8 cellular contexts compared by ENCODE assay signal in the genomic region with DNA sequence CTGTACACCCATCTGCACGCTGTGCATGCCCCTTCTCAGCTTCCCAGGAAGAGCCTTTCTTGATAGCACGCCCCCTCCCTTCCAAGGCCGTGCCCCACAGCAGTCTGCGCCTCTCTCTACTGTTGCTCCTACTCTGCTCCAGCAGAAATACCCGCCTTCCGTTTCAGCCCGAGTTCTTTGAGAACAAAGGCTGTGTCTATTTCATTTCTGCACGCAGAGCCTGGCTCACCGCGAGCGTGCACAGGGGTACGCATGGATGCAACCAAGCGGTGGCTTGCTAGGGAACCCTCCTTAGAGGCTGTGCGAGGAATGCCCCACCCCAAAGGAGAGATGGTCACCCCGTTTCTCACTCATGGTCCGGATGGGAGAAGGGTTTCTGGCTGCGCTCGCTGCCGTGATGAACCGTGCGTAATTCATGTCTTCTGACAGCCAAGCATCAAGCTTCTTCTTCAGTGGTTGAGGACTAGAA. TPM values are rescaled to one million over a fixed set of nuclear protein-coding genes. Genes with fewer than 3 reads are reported as not detected.
A peak's percentile ranks its signal among the peaks of the same experiment; 100 is the strongest.
DNase-seq lines count a peak whose midpoint lies in the region; ATAC-seq and TF ChIP-seq lines count a peak whose summit lies in the region.

No MANE protein-coding gene starts in this region.

- peak; percentile 51 for ATAC-seq in aorta (ENCODE audit: low FRiP score)

- H3K27ac ChIP-seq in esophagus muscularis mucosa (replicated peaks in 1 of 4) (peak overlapping the region; percentile 59 to 80 (median 68)), muscle layer of duodenum (ENCODE audit: low read length) (no peak overlapping the region), aorta (ENCODE audit: low read depth in 1 of 2, low read length in 2 of 2) (peak overlapping the region in 1 of 2 donors; percentile 60)

- H3K4me3 ChIP-seq in esophagus muscularis mucosa, result peak overlapping the region; percentile 66 to 81 (median 74)
- H3K4me3 ChIP-seq in muscle layer of duodenum (ENCODE audit: low read depth in 1 of 2, low read length in 2 of 2), result peak overlapping the region; percentile 73 to 78
- peak overlapping the region; percentile 75 to 96 for H3K4me3 ChIP-seq in aorta (ENCODE audit: low read length in 2 of 2)

- intact Hi-C loops in esophagus muscularis mucosa (cut with DNase I) (no loop called here), aorta (cut with DNase I) (no loop called here)

- H3K36me3 ChIP-seq in esophagus muscularis mucosa (peaks cover 0 to 17% (median 0%) of the 10 kb centered on the region in 4 donors), muscle layer of duodenum (ENCODE audit: control insufficient read depth in 1 of 2, insufficient read depth in 2 of 2, low read length in 2 of 2) (peaks cover 3 to 4% of the 10 kb centered on the region in 2 donors), aorta (ENCODE audit: control insufficient read depth in 1 of 2, insufficient read depth in 2 of 2, low read length in 1 of 2) (peaks cover 0 to 2% of the 10 kb centered on the region in 2 donors)

- TF ChIP-seq EP300 in esophagus muscularis mucosa (IDR thresholded peaks at IDR 0.05), result no peak

- DNase-seq in NCI-H2196 (lab: John Stamatoyannopoulos, UW; ENCODE audit: unreplicated experiment) (peak; percentile 11), NCI-H2196 treated with DMSO at 0.1 percent for 48 hours (lab: John Stamatoyannopoulos, UW; ENCODE audit: unreplicated experiment) (no peak), HT1080 (ENCODE audit: low read depth) (peak; percentile 49), SK-N-DZ (ENCODE audit: low spot score) (peak; percentile 66), esophagus muscularis mucosa (ENCODE audit: extremely low spot score) (no peak), aorta (no peak), middle frontal gyrus (ENCODE audit: extremely low spot score, low spot score) (no peak)

- TF ChIP-seq POLR2A in esophagus muscularis mucosa (IDR thresholded peaks at IDR 0.05; ENCODE audit: low read depth), result no peak

- no peaks in the 10 kb centered on the region for H3K27me3 ChIP-seq in esophagus muscularis mucosa
- H3K27me3 ChIP-seq in muscle layer of duodenum (ENCODE audit: low read depth, low read length), result no peaks in the 10 kb centered on the region
- no peaks in the 10 kb centered on the region for H3K27me3 ChIP-seq in aorta (ENCODE audit: control insufficient read depth in 1 of 2, insufficient read depth in 2 of 2, low read length in 1 of 2)

- H3K9me3 ChIP-seq in esophagus muscularis mucosa (no peaks in the 10 kb centered on the region), muscle layer of duodenum (ENCODE audit: control insufficient read depth in 1 of 2, low read length in 2 of 2) (no peaks in the 10 kb centered on the region), aorta (ENCODE audit: control insufficient read depth, low read length) (no peaks in the 10 kb centered on the region)

- H3K4me1 ChIP-seq in esophagus muscularis mucosa (peaks cover 7 to 20% (median 18%) of the 10 kb centered on the region in 4 donors), muscle layer of duodenum (ENCODE audit: control insufficient read depth in 1 of 2, insufficient read depth in 2 of 2, low read length in 2 of 2) (peaks cover 6 to 15% of the 10 kb centered on the region in 2 donors), aorta (ENCODE audit: control insufficient read depth in 1 of 2, insufficient read depth in 2 of 2, low read length in 2 of 2) (no peaks in the 10 kb centered on the region)

- TF ChIP-seq CTCF in esophagus muscularis mucosa (IDR thresholded peaks at IDR 0.05), result no peak

- 3% methylated on average over 19 of the region's 21 CpGs for WGBS in esophagus muscularis mucosa
- 1% methylated on average over 21 of the region's 21 CpGs for WGBS in aorta, 2 donors

RNA-seq across cellular contexts. Expression of gene AADAT, which starts 0.4 kb away (rescaled TPM):
- 8.9 and 9.6 TPM in 2 replicates for total RNA-seq in HT1080 (2014; rRNA removed; shearing (Covaris generic))
- polyA plus RNA-seq in HT1080 (2015; cell fraction: cytosol; rRNA removed), result 9.6 and 10.6 TPM in 2 replicates
- polyA plus RNA-seq in HT1080 (2015; cell fraction: nucleus; rRNA removed), result 20.4 and 23.8 TPM in 2 replicates
- polyA plus RNA-seq in SK-N-DZ (2014; cell fraction: cytosol; rRNA removed), result 13.6 and 13.9 TPM in 2 replicates
- polyA plus RNA-seq in SK-N-DZ (2014; cell fraction: nucleus; rRNA removed), result 31.2 and 53.8 TPM in 2 replicates
- total RNA-seq in esophagus muscularis mucosa (1 to 10 TPM; 2.9 to 7.2 (median 5.5) TPM), aorta (1 to 10 TPM; 5.7 to 7.2 TPM)
- polyA plus RNA-seq in aorta, result 10 to 100 TPM in 1 of 2 donors, 1 to 10 TPM in 1; 2.8 to 11.2 TPM

Comparison
In these comparisons a context has a peak if more than half of its experiments do, and no peak if none do; other contexts are left out.
1. DNase-seq: peak in NCI-H2196 (single experiment), HT1080 (single experiment) and SK-N-DZ (single experiment); none in NCI-H2196 treated with DMSO at 0.1 percent for 48 hours (single experiment), esophagus muscularis mucosa (single experiment), aorta (0 of 2) and middle frontal gyrus (single experiment).
2. Peak in every context shown above with its lines, with median percentiles within 50 percentile points of each other: H3K4me3 ChIP-seq.